In genomic region chr5:102713682-102714231, GRCh38 we compare ENCODE assay signal across 11 cellular contexts. TPM values are rescaled to one million over a fixed set of nuclear protein-coding genes. Genes with fewer than 3 reads are reported as not detected.
A peak's percentile ranks its signal among the peaks of the same experiment; 100 is the strongest.
DNase-seq lines count a peak whose midpoint lies in the region; ATAC-seq and TF ChIP-seq lines count a peak whose summit lies in the region.
"Had no signal": no experiment of that assay in that cellular context is flagged by ENCODE, and none has a peak within 500 bp of the region (broad histone marks: within the 10 kb centered on the region; RNA-seq: fewer than 3 reads in every experiment).

No MANE protein-coding gene starts in this region.

- no peak overlapping the region for H3K9ac ChIP-seq in mesenchymal stem cell (ENCODE audit: low read length)

- H2BK12ac ChIP-seq in mesenchymal stem cell (ENCODE audit: low read length in 2 of 2): no peak overlapping the region

- H3K23ac ChIP-seq in mesenchymal stem cell (ENCODE audit: low read length in 2 of 2): no peak overlapping the region

- DNase-seq in HEK293T (ENCODE audit: extremely low spot score): no peak
- DNase-seq in NCI-H1694 treated with DMSO at 0.1 percent for 48 hours (lab: John Stamatoyannopoulos, UW): peak; percentile 42
- no peak for DNase-seq in mesenchymal stem cell
- no peak for DNase-seq in GM10248 (ENCODE audit: extremely low spot score)
- no peak for DNase-seq in HuH-7 (ENCODE audit: low spot score)
- DNase-seq: activated CD4-positive, alpha-beta T cell treated with anti-CD3 and anti-CD28 coated beads, Interleukin-2, amount 50 U/mL, for 4 hours; natural killer cell; NCI-H1930 had no signal

- POLR2A ChIA-PET in HEK293T (lab: Yijun Ruan, JAX) (no interaction called here), GM10248 (lab: Yijun Ruan, JAX) (no interaction called here)

- no peak overlapping the region for H3K14ac ChIP-seq in mesenchymal stem cell (ENCODE audit: low read length in 2 of 2)

- H3K9me3 ChIP-seq in mesenchymal stem cell (ENCODE audit: control insufficient read depth, low read length): no peaks in the 10 kb centered on the region

- ATAC-seq in GM18909 (IDR thresholded peaks at IDR 0.05; ENCODE audit: poor library complexity, unreplicated experiment): peak; percentile 87
- ATAC-seq in GM19452 (IDR thresholded peaks at IDR 0.05; ENCODE audit: unreplicated experiment): no peak
- no peak for ATAC-seq in HG03442 (IDR thresholded peaks at IDR 0.05; ENCODE audit: unreplicated experiment)
- ATAC-seq: natural killer cell had no signal

- H2BK5ac ChIP-seq in mesenchymal stem cell (ENCODE audit: low read depth, low read length, poor library complexity, severe bottlenecking): no peak overlapping the region

- no peaks in the 10 kb centered on the region for H3K27me3 ChIP-seq in mesenchymal stem cell (ENCODE audit: control insufficient read depth in 1 of 2, insufficient read depth in 1 of 2, low read length in 2 of 2)

- 56% methylated on average over 6 of the region's 6 CpGs for WGBS in mesenchymal stem cell

- H3K4ac ChIP-seq in mesenchymal stem cell (ENCODE audit: low read depth in 1 of 2, low read length in 2 of 2): no peak overlapping the region

- peaks cover 4% of the 10 kb centered on the region for H3K4me1 ChIP-seq in mesenchymal stem cell (ENCODE audit: control insufficient read depth, insufficient read depth, low read depth, low read length)

- H2BK120ac ChIP-seq in mesenchymal stem cell (ENCODE audit: low read depth, low read length): no peak overlapping the region

- peak overlapping the region; percentile 7 for H3K4me2 ChIP-seq in mesenchymal stem cell (ENCODE audit: low read length, poor library complexity, severe bottlenecking)

- no peak overlapping the region for H4K91ac ChIP-seq in mesenchymal stem cell (ENCODE audit: low read length)

- peak overlapping the region; percentile 64 for H3K27ac ChIP-seq in mesenchymal stem cell (ENCODE audit: low read length, poor library complexity, severe bottlenecking)

- no peak for TF ChIP-seq CTCF in GM10248 (IDR thresholded peaks at IDR 0.05; ENCODE audit: control extremely low read depth, extremely low read depth, low read depth, missing control alignments)

- H3K79me1 ChIP-seq in mesenchymal stem cell (replicated peaks; ENCODE audit: low read length, poor library complexity, severe bottlenecking): no peaks in the 10 kb centered on the region

- CTCF ChIA-PET in HEK293T (lab: Yijun Ruan, JAX): no interaction called here
- CTCF ChIA-PET in GM10248 (lab: Yijun Ruan, JAX): no interaction called here

- no peak overlapping the region for H2BK15ac ChIP-seq in mesenchymal stem cell (ENCODE audit: low read depth, poor library complexity, severe bottlenecking)

- H3K36me3 ChIP-seq in mesenchymal stem cell (ENCODE audit: control insufficient read depth in 1 of 2, insufficient read depth in 2 of 2, low read depth in 1 of 2, low read length in 2 of 2): no peaks in the 10 kb centered on the region

- no peak overlapping the region for H2AFZ ChIP-seq in mesenchymal stem cell (ENCODE audit: low read depth, low read length)

- no peak overlapping the region for H3K4me3 ChIP-seq in mesenchymal stem cell (ENCODE audit: insufficient read depth in 1 of 2, low read depth in 1 of 2, low read length in 2 of 2)

- H3K18ac ChIP-seq in mesenchymal stem cell (ENCODE audit: low read depth in 1 of 2, low read length in 2 of 2): no peak overlapping the region

- H2AK5ac ChIP-seq in mesenchymal stem cell (ENCODE audit: low read length, severe bottlenecking): no peak overlapping the region

- no peak overlapping the region for H4K8ac ChIP-seq in mesenchymal stem cell (ENCODE audit: low read length)

TF ChIP-seq in HEK293T, 16 proteins besides CTCF, POLR2A, EP300 and RAD21:
- TF ChIP-seq PKNOX1 (IDR thresholded peaks at IDR 0.05): peak; percentile 24; the same call in 1 of the 2 replicates
- no peak for TF ChIP-seq FOXK2 (IDR thresholded peaks at IDR 0.05)

RNA-seq across cellular contexts. Expression of gene PAM, which starts 41.3 kb away (rescaled TPM):
- 253 TPM for polyA plus RNA-seq in mesenchymal stem cell (2013, experiment 1 of 2)
- polyA plus RNA-seq in mesenchymal stem cell (2013, experiment 2 of 2): 279 TPM
